In the genomic region with DNA sequence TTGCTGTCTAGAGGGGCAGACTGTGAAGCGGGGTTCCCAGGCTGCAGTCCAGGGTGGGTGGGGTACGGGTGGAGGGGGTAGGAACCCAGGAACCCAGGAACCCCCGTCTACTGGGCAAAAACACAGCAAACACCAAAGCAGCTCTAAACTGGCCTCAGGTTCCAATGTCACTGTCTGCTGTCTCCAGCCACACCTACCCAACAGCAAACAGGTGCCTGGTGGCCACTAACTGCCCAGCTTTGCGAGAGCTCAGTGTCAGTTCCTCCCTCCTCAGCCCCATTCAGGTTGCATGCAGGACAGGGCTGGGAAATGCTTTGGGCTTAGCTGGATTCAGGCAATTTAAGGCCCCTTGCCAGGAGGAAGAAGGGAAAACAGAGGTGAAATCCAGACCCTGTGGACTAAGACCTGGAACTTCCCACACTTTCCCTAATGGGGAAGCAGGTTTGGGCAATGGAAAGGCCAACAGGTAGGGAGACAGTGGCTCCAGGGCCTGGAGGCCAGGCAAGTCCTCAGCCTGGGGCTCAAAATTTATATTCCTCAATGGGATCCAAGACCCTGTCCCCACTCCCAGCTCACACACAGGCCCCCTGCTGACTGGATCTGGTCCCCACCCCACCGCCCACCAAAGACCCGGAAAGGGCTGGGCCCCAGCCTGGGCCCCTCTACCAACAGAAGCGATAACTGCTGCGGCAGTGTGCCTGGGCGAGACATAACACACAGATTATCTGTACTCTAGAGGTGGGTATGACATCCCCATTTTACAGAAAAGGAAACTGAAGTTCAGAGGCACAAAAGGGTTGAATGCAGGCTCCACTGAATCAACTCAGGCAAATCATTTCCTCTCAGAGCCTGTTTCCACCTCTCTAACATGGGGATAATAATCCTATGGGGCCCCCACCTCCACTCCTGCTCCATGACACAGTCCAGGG, we compare ENCODE assay signal across 8 cellular contexts. TPM values are rescaled to one million over a fixed set of nuclear protein-coding genes. Genes with fewer than 3 reads are reported as not detected.
DNase-seq lines count a peak whose midpoint lies in the region; ATAC-seq and TF ChIP-seq lines count a peak whose summit lies in the region.

No MANE protein-coding gene starts in this region.

- no peaks in the 10 kb centered on the region for H3K9me3 Mint-ChIP-seq in WTC11
- no peaks in the 10 kb centered on the region for H3K9me3 Mint-ChIP-seq in stimulated activated memory B cell treated with anti-CD40 and anti-IgM and Interleukin-4, amounts not matched to agents 10 μg/mL and 1 μg/mL and 100 μg/mL, for 72 hours

- TF ChIP-seq CTCF in WTC11 (IDR thresholded peaks at IDR 0.05) (no peak), foreskin fibroblast (IDR thresholded peaks at IDR 0.05; ENCODE audit: low read depth, low read length) (no peak)

- CTCF ChIA-PET in WTC11 (lab: Charles Lee), result interaction anchor here (0.7 to 14.8 kb wide), 12 partner anchors 15 to 151 kb away, joined by 3 to 156 read pairs (median 4); a partner anchor contains a TSS

- no peaks in the 10 kb centered on the region for H3K27me3 Mint-ChIP-seq in WTC11 (ENCODE audit: low read depth)
- H3K27me3 Mint-ChIP-seq in stimulated activated memory B cell treated with anti-CD40 and anti-IgM and Interleukin-4, amounts not matched to agents 10 μg/mL and 1 μg/mL and 100 μg/mL, for 72 hours, result no peaks in the 10 kb centered on the region

- peak overlapping the region; percentile 95 for H3K4me3 Mint-ChIP-seq in WTC11
- H3K4me3 Mint-ChIP-seq in stimulated activated memory B cell treated with anti-CD40 and anti-IgM and Interleukin-4, amounts not matched to agents 10 μg/mL and 1 μg/mL and 100 μg/mL, for 72 hours, result peak overlapping the region; percentile 99

- POLR2A ChIA-PET in WTC11 (lab: Charles Lee), result interaction anchor here (0.7 to 1.8 kb wide), 3 partner anchors 17 to 58 kb away, joined by 3 to 6 read pairs (median 3); no protein-coding TSS in a partner anchor

- DNase-seq in NCI-H2107 treated with DMSO at 0.1 percent for 48 hours (lab: John Stamatoyannopoulos, UW; ENCODE audit: unreplicated experiment) (peak; percentile 14), NCI-H2107 (lab: John Stamatoyannopoulos, UW) (no peak), WTC11 (ENCODE audit: low spot score) (no peak), foreskin fibroblast (no peak), NCI-H187 treated with DMSO at 0.1 percent for 48 hours (lab: John Stamatoyannopoulos, UW) (no peak), activated gamma-delta T cell treated with Interleukin-2 at 50 U/mL for 16 hours (no peak)

- H3K4me3 ChIP-seq in foreskin fibroblast (ENCODE audit: low read depth in 1 of 2, low read length in 2 of 2), result peak overlapping the region; percentile 77 to 90

- peak overlapping the region; percentile 83; the same call in 1 of the 2 replicates for H3K27ac Mint-ChIP-seq in WTC11
- peak overlapping the region; percentile 94 for H3K27ac Mint-ChIP-seq in stimulated activated memory B cell treated with anti-CD40 and anti-IgM and Interleukin-4, amounts not matched to agents 10 μg/mL and 1 μg/mL and 100 μg/mL, for 72 hours

- H3K36me3 Mint-ChIP-seq in WTC11, result no peaks in the 10 kb centered on the region
- peaks cover 32% of the 10 kb centered on the region for H3K36me3 Mint-ChIP-seq in stimulated activated memory B cell treated with anti-CD40 and anti-IgM and Interleukin-4, amounts not matched to agents 10 μg/mL and 1 μg/mL and 100 μg/mL, for 72 hours

- ATAC-seq in WTC11 (no peak), GM21447 (IDR thresholded peaks at IDR 0.05; ENCODE audit: unreplicated experiment) (no peak)
- ATAC-seq in stimulated activated memory B cell treated with anti-CD40 and anti-IgM and Interleukin-4, amounts not matched to agents 10 μg/mL and 1 μg/mL and 100 μg/mL, for 72 hours, result no peak

- H3K4me1 Mint-ChIP-seq in WTC11, result peaks cover 63% of the 10 kb centered on the region
- peaks cover 76% of the 10 kb centered on the region for H3K4me1 Mint-ChIP-seq in stimulated activated memory B cell treated with anti-CD40 and anti-IgM and Interleukin-4, amounts not matched to agents 10 μg/mL and 1 μg/mL and 100 μg/mL, for 72 hours

TF ChIP-seq in WTC11, 78 proteins besides CTCF, POLR2A, EP300 and RAD21:
- no peak for TF ChIP-seq PRRX2 (CRISPR knock-in tag; IDR thresholded peaks at IDR 0.05)
- TF ChIP-seq ZNF317 (CRISPR knock-in tag; IDR thresholded peaks at IDR 0.05; ENCODE audit: borderline replicate concordance, low read depth), result 0 out of 2 replicates have a peak, but pooled peaks have one; percentile 65

RNA-seq across cellular contexts. Expression of a gene that starts 3.6 kb away (rescaled TPM):
- total RNA-seq in WTC11 (2021), result 42.2 to 66.4 TPM (median 51.3 TPM) in 3 replicates

RNA-seq across cellular contexts. Expression of a gene that starts 39.6 kb away (rescaled TPM):
- 53.3 to 58.2 TPM (median 56.1 TPM) in 3 replicates for total RNA-seq in WTC11 (2021)

RNA-seq across cellular contexts. Expression of a gene that starts 46.6 kb away (rescaled TPM):
- 15.8 to 20.2 TPM (median 16.8 TPM) in 3 replicates for total RNA-seq in WTC11 (2021)
